In genomic region chr10:69474688-69475432, GRCh38 we compare ENCODE assay signal across 11 cellular contexts. TPM values are rescaled to one million over a fixed set of nuclear protein-coding genes. Genes with fewer than 3 reads are reported as not detected.
A peak's percentile ranks its signal among the peaks of the same experiment; 100 is the strongest.
DNase-seq lines count a peak whose midpoint lies in the region; ATAC-seq and TF ChIP-seq lines count a peak whose summit lies in the region.
"Had no signal": no experiment of that assay in that cellular context is flagged by ENCODE, and none has a peak within 500 bp of the region (broad histone marks: within the 10 kb centered on the region; RNA-seq: fewer than 3 reads in every experiment).

No MANE protein-coding gene starts in this region.

- no peak overlapping the region for H3K4me3 ChIP-seq in HCT116 (replicated peaks in 1 of 2; ENCODE audit: low read depth in 1 of 2, low read length in 2 of 2)
- H3K4me3 ChIP-seq: SK-N-MC had no signal

- BruUV-seq in HCT116 (replicated peaks; lab: Mats Ljungman, UMichigan): no TSS peak
- no TSS peak for BruUV-seq in MCF 10A (replicated peaks; lab: Mats Ljungman, UMichigan)

- no peaks in the 10 kb centered on the region for H3K79me2 ChIP-seq in HCT116 (ENCODE audit: insufficient read depth, low read length)

- H3K4me3 Mint-ChIP-seq in MCF 10A (ENCODE audit: unreplicated experiment): no peak overlapping the region
- no peak overlapping the region for H3K4me3 Mint-ChIP-seq in activated T-cell treated with anti-CD3 and anti-CD28 coated beads, Interleukin-2, amount 50 U/mL, for 4 hours

- ATAC-seq in HCT116: peak; percentile 30
- no peak for ATAC-seq in GM19324 (IDR thresholded peaks at IDR 0.05; ENCODE audit: low FRiP score, unreplicated experiment)
- ATAC-seq in activated T-cell treated with anti-CD3 and anti-CD28 coated beads, Interleukin-2, amount 50 U/mL, for 4 hours: no peak
- no peak for ATAC-seq in HG03097 (IDR thresholded peaks at IDR 0.05; ENCODE audit: low FRiP score, unreplicated experiment)

- RAD21 ChIA-PET in HCT116 (lab: Charles Lee; ENCODE audit: low non-redundant PET in 1 of 2, low total read pairs in 2 of 2, uncharacterized antibody in 2 of 2, unreplicated experiment in 2 of 2): no interaction called here

- H3K9me2 ChIP-seq in HCT116 (ENCODE audit: insufficient read depth): no peaks in the 10 kb centered on the region

- POLR2A ChIA-PET in HCT116 (lab: Charles Lee) (no interaction called here), MCF 10A (lab: Yijun Ruan, JAX) (no interaction called here)

- H3K9me3 Mint-ChIP-seq in MCF 10A (ENCODE audit: unreplicated experiment): no peaks in the 10 kb centered on the region
- H3K9me3 Mint-ChIP-seq in activated T-cell treated with anti-CD3 and anti-CD28 coated beads, Interleukin-2, amount 50 U/mL, for 4 hours: no peaks in the 10 kb centered on the region
- H3K9me3 Mint-ChIP-seq: activated T-helper 2 cell treated with anti-CD3 and anti-CD28 coated beads, Interferon-gamma antibody, Interleukin-2, Interleukin-4, amounts not matched to agents 10 μg/mL and 5 μg/mL and 100 μg/mL, durations not matched to agents 14 hours and 24 hours and 36 hours had no signal

- no peaks in the 10 kb centered on the region for H3K36me3 ChIP-seq in HCT116 (ENCODE audit: control insufficient read depth in 1 of 2, insufficient read depth in 2 of 2, low read length in 2 of 2)

- DNase-seq in HCT116 (ENCODE audit: low read depth, low spot score): no peak
- peak; percentile 56 for DNase-seq in MCF 10A (ENCODE audit: unreplicated experiment)
- DNase-seq in stromal cell of bone marrow (ENCODE audit: low read depth): peak; percentile 96
- DNase-seq in ecto neural progenitor cell (ENCODE audit: low spot score): no peak
- DNase-seq in activated T-cell treated with anti-CD3 and anti-CD28 coated beads, Interleukin-2, amount 50 U/mL, for 4 hours: no peak
- DNase-seq: hypothalamus had no signal

- no peak overlapping the region for H3K27ac ChIP-seq in HCT116 (ENCODE audit: low read depth, low read length)
- H3K27ac ChIP-seq in layer of hippocampus (ENCODE audit: low read depth, low read length): peak overlapping the region; percentile 5
- H3K27ac ChIP-seq: SK-N-MC had no signal

- intact Hi-C loops in HCT116 (cut with micrococcal nuclease) (no loop called here), MCF 10A (cut with micrococcal nuclease) (no loop called here)

- no peak overlapping the region for H2AFZ ChIP-seq in HCT116 (ENCODE audit: low read depth, low read length, poor library complexity, severe bottlenecking)

- no peak overlapping the region for H3K9ac ChIP-seq in HCT116 (ENCODE audit: low read length)

- no peaks in the 10 kb centered on the region for H3K36me3 Mint-ChIP-seq in MCF 10A (ENCODE audit: insufficient read depth, unreplicated experiment)
- no peaks in the 10 kb centered on the region for H3K36me3 Mint-ChIP-seq in activated T-cell treated with anti-CD3 and anti-CD28 coated beads, Interleukin-2, amount 50 U/mL, for 4 hours (ENCODE audit: insufficient read depth)

- H3K27ac Mint-ChIP-seq in MCF 10A (ENCODE audit: low read depth, unreplicated experiment): no peak overlapping the region
- H3K27ac Mint-ChIP-seq: activated T-helper 2 cell treated with anti-CD3 and anti-CD28 coated beads, Interferon-gamma antibody, Interleukin-2, Interleukin-4, amounts not matched to agents 10 μg/mL and 5 μg/mL and 100 μg/mL, durations not matched to agents 14 hours and 24 hours and 36 hours had no signal

- TF ChIP-seq POLR2A in HCT116 (IDR thresholded peaks at IDR 0.05; ENCODE audit: borderline replicate concordance, extremely low read depth, insufficient read depth, insufficient read length): no peak

- H3K27me3 ChIP-seq in HCT116 (ENCODE audit: insufficient read depth, low read length): no peaks in the 10 kb centered on the region
- H3K27me3 ChIP-seq in layer of hippocampus (ENCODE audit: control insufficient read depth, insufficient read depth, low read length): no peaks in the 10 kb centered on the region

- H3K27me3 Mint-ChIP-seq in MCF 10A (ENCODE audit: insufficient read depth, unreplicated experiment): peaks cover 27% of the 10 kb centered on the region
- H3K27me3 Mint-ChIP-seq in activated T-cell treated with anti-CD3 and anti-CD28 coated beads, Interleukin-2, amount 50 U/mL, for 4 hours (ENCODE audit: low read depth): peaks cover 5% of the 10 kb centered on the region

- peaks cover 11% of the 10 kb centered on the region for H3K4me1 Mint-ChIP-seq in MCF 10A (ENCODE audit: insufficient read depth, unreplicated experiment)
- H3K4me1 Mint-ChIP-seq in activated T-cell treated with anti-CD3 and anti-CD28 coated beads, Interleukin-2, amount 50 U/mL, for 4 hours (ENCODE audit: low read depth): no peaks in the 10 kb centered on the region

- CTCF ChIA-PET in HCT116 (lab: Charles Lee): no interaction called here
- CTCF ChIA-PET in MCF 10A (lab: Yijun Ruan, JAX): interaction anchor here (0.5 to 1.0 kb wide), 2 partner anchors 42 to 56 kb away, joined by 3 read pairs; no protein-coding TSS in a partner anchor

- H3K4me1 ChIP-seq in HCT116 (ENCODE audit: control insufficient read depth in 1 of 2, insufficient read depth in 2 of 2, low read length in 2 of 2): peaks cover 0 to 12% of the 10 kb centered on the region in 2 experiments; a peak in 2 of 4 replicates

- no peak for TF ChIP-seq RAD21 in HCT116 (IDR thresholded peaks at IDR 0.05; ENCODE audit: low read depth)

- no peaks in the 10 kb centered on the region for H3K9me3 ChIP-seq in HCT116 (ENCODE audit: control insufficient read depth in 1 of 2, insufficient read depth in 1 of 2, low read depth in 1 of 2, low read length in 2 of 2)

- TF ChIP-seq CTCF in HCT116 (IDR thresholded peaks at IDR 0.05 in 2 of 3, conservative IDR thresholded peaks at IDR 0.05 in 1 of 3; ENCODE audit: borderline replicate concordance in 1 of 3, insufficient read depth in 1 of 3, low read depth in 2 of 3, low read length in 2 of 3) (no peak), MCF 10A (IDR thresholded peaks at IDR 0.05; ENCODE audit: unreplicated experiment) (no peak)

- no peaks in the 10 kb centered on the region for H4K20me1 ChIP-seq in HCT116 (ENCODE audit: insufficient read depth)

- H3K4me2 ChIP-seq in HCT116 (ENCODE audit: low read length): peak overlapping the region; percentile 35

TF ChIP-seq in HCT116, 20 proteins besides CTCF, POLR2A, EP300 and RAD21:
- TF ChIP-seq SRF (IDR thresholded peaks at IDR 0.05; ENCODE audit: low read depth) (no peak), JUND (IDR thresholded peaks at IDR 0.05) (0 out of 2 replicates have a peak, but pooled peaks have one; percentile 11)

RNA-seq across cellular contexts. Expression of gene TSPAN15, which starts 23.6 kb away (rescaled TPM):
- total RNA-seq in HCT116 (2021; ENCODE audit: unreplicated experiment): 16.0 TPM
- 30.7 and 42.6 TPM in 2 replicates for polyA plus RNA-seq in HCT116 (2012)
- 0.52 and 0.54 TPM in 2 replicates for total RNA-seq in MCF 10A (2022)
- 1 to 10 TPM in 2 of 3 donors, under 1 TPM in 1; 0.86 to 1.8 (median 1.4) TPM for total RNA-seq in activated T-cell treated with anti-CD3 and anti-CD28 coated beads, Interleukin-2, amount 50 U/mL, for 4 hours

RNA-seq across cellular contexts. Expression of gene TACR2, which starts 58.1 kb away (rescaled TPM):
- total RNA-seq in HCT116 (2021; ENCODE audit: unreplicated experiment) (not detected), MCF 10A (2022) (not detected in 2 replicates)
- polyA plus RNA-seq in HCT116 (2012): 0.09 and 0.14 TPM in 2 replicates
- under 1 TPM in 1 of 3 donors, not detected in 2; 0.11 TPM for total RNA-seq in activated T-cell treated with anti-CD3 and anti-CD28 coated beads, Interleukin-2, amount 50 U/mL, for 4 hours
- total RNA-seq: activated T-helper 2 cell treated with anti-CD3 and anti-CD28 coated beads, Interferon-gamma antibody, Interleukin-2, Interleukin-4, amounts not matched to agents 10 μg/mL and 5 μg/mL and 100 μg/mL, durations not matched to agents 14 hours and 24 hours and 36 hours had no signal

Comparison
In these comparisons a context has a peak if more than half of its experiments do, and no peak if none do; other contexts are left out.
1. DNase-seq: peak in MCF 10A (single experiment) and stromal cell of bone marrow (single experiment); none in HCT116 (single experiment), ecto neural progenitor cell (single experiment) and activated T-cell treated with anti-CD3 and anti-CD28 coated beads, Interleukin-2, amount 50 U/mL, for 4 hours (single experiment).